ENCODE assay signal across 8 cellular contexts in the genomic region with DNA sequence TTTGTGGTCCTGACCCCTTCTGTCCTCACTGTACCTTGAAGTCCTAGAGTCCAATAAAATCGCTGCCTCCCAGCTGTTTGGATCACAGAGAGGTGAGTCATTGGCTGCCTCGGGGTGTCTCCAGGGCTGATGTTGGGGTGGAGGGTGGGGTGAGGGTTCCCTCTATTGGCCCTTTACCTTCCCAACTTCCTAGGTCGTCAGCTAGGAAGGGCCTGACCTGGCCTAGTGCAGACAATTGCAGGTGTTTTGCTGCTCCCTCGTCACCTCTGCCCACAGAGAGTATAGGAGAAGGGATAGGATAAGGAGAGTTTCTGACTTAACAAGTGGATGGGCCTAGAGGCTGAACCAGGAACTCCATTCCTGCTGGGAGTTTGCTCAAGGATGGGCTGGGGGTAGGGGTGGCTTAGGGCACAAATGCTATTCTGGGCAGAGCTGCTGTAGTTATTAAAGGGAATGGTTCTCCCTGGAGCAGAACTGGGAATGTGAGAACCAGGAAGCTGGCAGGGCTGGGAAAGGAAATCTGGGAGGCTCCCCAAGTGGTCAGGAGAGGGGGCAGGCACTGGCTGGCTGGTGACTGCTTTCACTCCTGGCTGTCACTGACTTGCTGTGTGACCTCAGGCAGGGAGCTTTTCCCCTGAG. TPM values are rescaled to one million over a fixed set of nuclear protein-coding genes. Genes with fewer than 3 reads are reported as not detected.
A peak's percentile ranks its signal among the peaks of the same experiment; 100 is the strongest.
DNase-seq lines count a peak whose midpoint lies in the region; ATAC-seq and TF ChIP-seq lines count a peak whose summit lies in the region.

No MANE protein-coding gene starts in this region.

- no peak overlapping the region for H3K4me3 ChIP-seq in CD4-positive, CD25-positive, alpha-beta regulatory T cell (ENCODE audit: low read depth, low read length)
- H3K4me3 ChIP-seq in cardiac muscle cell (peak overlapping the region; percentile 70), retinal pigment epithelial cell (ENCODE audit: low read length) (peak overlapping the region; percentile 89)

- no peak for ATAC-seq in CD4-positive, CD25-positive, alpha-beta regulatory T cell (ENCODE audit: low read depth in 2 of 2)
- no peak for ATAC-seq in HG03095 (IDR thresholded peaks at IDR 0.05; ENCODE audit: unreplicated experiment)

- no peak for TF ChIP-seq CTCF in cardiac muscle cell (IDR thresholded peaks at IDR 0.05; ENCODE audit: low read depth, low read length)
- peak; percentile 5 for TF ChIP-seq CTCF in retinal pigment epithelial cell (conservative IDR thresholded peaks at IDR 0.05; ENCODE audit: low read depth, low read length)

- H3K9me3 ChIP-seq in CD4-positive, CD25-positive, alpha-beta regulatory T cell (ENCODE audit: control insufficient read depth in 2 of 2, low read length in 2 of 2), result no peaks in the 10 kb centered on the region
- no peaks in the 10 kb centered on the region for H3K9me3 ChIP-seq in cardiac muscle cell (ENCODE audit: low read depth)

- peaks cover 0 to 2% (median 0%) of the 10 kb centered on the region in 7 donors for H3K9me3 Mint-ChIP-seq in CD4-positive, CD25-positive, alpha-beta regulatory T cell
- no peaks in the 10 kb centered on the region for H3K9me3 Mint-ChIP-seq in activated T-cell treated with anti-CD3 and anti-CD28 coated beads, Interleukin-2, amount 50 U/mL, for 24 hours

- H3K36me3 Mint-ChIP-seq in CD4-positive, CD25-positive, alpha-beta regulatory T cell, result no peaks in the 10 kb centered on the region
- peaks cover 5% of the 10 kb centered on the region for H3K36me3 Mint-ChIP-seq in activated T-cell treated with anti-CD3 and anti-CD28 coated beads, Interleukin-2, amount 50 U/mL, for 24 hours (ENCODE audit: low read depth)

- no peaks in the 10 kb centered on the region for H3K27me3 ChIP-seq in CD4-positive, CD25-positive, alpha-beta regulatory T cell (ENCODE audit: control insufficient read depth, insufficient read depth, low read length)
- H3K27me3 ChIP-seq in cardiac muscle cell, result peaks cover 5% of the 10 kb centered on the region

- peaks cover 20% of the 10 kb centered on the region for H3K27me3 Mint-ChIP-seq in CD4-positive, CD25-positive, alpha-beta regulatory T cell
- H3K27me3 Mint-ChIP-seq in activated T-cell treated with anti-CD3 and anti-CD28 coated beads, Interleukin-2, amount 50 U/mL, for 24 hours, result peaks cover 12% of the 10 kb centered on the region

- peak overlapping the region; percentile 82 to 99 (median 98) for H3K27ac Mint-ChIP-seq in CD4-positive, CD25-positive, alpha-beta regulatory T cell
- H3K27ac Mint-ChIP-seq in activated T-cell treated with anti-CD3 and anti-CD28 coated beads, Interleukin-2, amount 50 U/mL, for 24 hours, result peak overlapping the region; percentile 29

- H3K4me1 ChIP-seq in CD4-positive, CD25-positive, alpha-beta regulatory T cell (ENCODE audit: control insufficient read depth, insufficient read depth, low read length, poor library complexity, severe bottlenecking), result peaks cover 22% of the 10 kb centered on the region
- peaks cover 14% of the 10 kb centered on the region for H3K4me1 ChIP-seq in cardiac muscle cell (ENCODE audit: low read depth)

- H3K36me3 ChIP-seq in CD4-positive, CD25-positive, alpha-beta regulatory T cell (ENCODE audit: control insufficient read depth, insufficient read depth, low read length), result no peaks in the 10 kb centered on the region
- H3K36me3 ChIP-seq in cardiac muscle cell, result no peaks in the 10 kb centered on the region

- peaks cover 0 to 34% (median 13%) of the 10 kb centered on the region in 4 donors for H3K4me1 Mint-ChIP-seq in CD4-positive, CD25-positive, alpha-beta regulatory T cell
- H3K4me1 Mint-ChIP-seq in activated T-cell treated with anti-CD3 and anti-CD28 coated beads, Interleukin-2, amount 50 U/mL, for 24 hours (ENCODE audit: low read depth), result peaks cover 32% of the 10 kb centered on the region

- peak overlapping the region; percentile 88 to 97 (median 90) for H3K4me3 Mint-ChIP-seq in CD4-positive, CD25-positive, alpha-beta regulatory T cell
- peak overlapping the region; percentile 77 for H3K4me3 Mint-ChIP-seq in activated T-cell treated with anti-CD3 and anti-CD28 coated beads, Interleukin-2, amount 50 U/mL, for 24 hours

- H3K27ac ChIP-seq in CD4-positive, CD25-positive, alpha-beta regulatory T cell (ENCODE audit: insufficient read depth, low read length, poor library complexity, severe bottlenecking), result peak overlapping the region; percentile 91
- peak overlapping the region; percentile 22 for H3K27ac ChIP-seq in cardiac muscle cell

- peak in 1 of 3 donors; percentile 13 for DNase-seq in CD4-positive, CD25-positive, alpha-beta regulatory T cell
- DNase-seq in HCEC 1CT (peak; percentile 77), cardiac muscle cell (ENCODE audit: low read depth in 1 of 2, low spot score in 1 of 2) (peak; percentile 16 to 27), retinal pigment epithelial cell (ENCODE audit: low read depth) (no peak), SHP77 treated with DMSO at 0.1 percent for 48 hours (lab: John Stamatoyannopoulos, UW) (no peak), SHP77 (lab: John Stamatoyannopoulos, UW) (no peak)
- DNase-seq in activated T-cell treated with anti-CD3 and anti-CD28 coated beads, Interleukin-2, amount 50 U/mL, for 24 hours, result no peak

RNA-seq across cellular contexts. Expression of a gene that starts 1.4 kb away (rescaled TPM):
- 60.9 TPM for total RNA-seq in CD4-positive, CD25-positive, alpha-beta regulatory T cell
- under 1 TPM; 0.37 to 0.77 (median 0.47) TPM for polyA plus RNA-seq in CD4-positive, CD25-positive, alpha-beta regulatory T cell
- 8.4 and 13.5 TPM in 2 replicates for total RNA-seq in cardiac muscle cell
- polyA plus RNA-seq in cardiac muscle cell, result 12.5 and 18.9 TPM in 2 replicates

RNA-seq across cellular contexts. Expression of a gene that starts 28.6 kb away (rescaled TPM):
- 9.7 TPM for total RNA-seq in CD4-positive, CD25-positive, alpha-beta regulatory T cell
- polyA plus RNA-seq in CD4-positive, CD25-positive, alpha-beta regulatory T cell, result 10 to 100 TPM; 33.9 to 44.6 (median 40.1) TPM
- 22.8 and 25.1 TPM in 2 replicates for total RNA-seq in cardiac muscle cell
- 37.9 and 40.9 TPM in 2 replicates for polyA plus RNA-seq in cardiac muscle cell

Comparison
In these comparisons a context has a peak if more than half of its experiments do, and no peak if none do; other contexts are left out.
1. DNase-seq: peak in HCEC 1CT (single experiment) and cardiac muscle cell (2 of 2); none in activated T-cell treated with anti-CD3 and anti-CD28 coated beads, Interleukin-2, amount 50 U/mL, for 24 hours (single experiment), retinal pigment epithelial cell (single experiment), SHP77 treated with DMSO at 0.1 percent for 48 hours (single experiment) and SHP77 (0 of 2).